ENCODE assay signal across 29 cellular contexts in the genomic region with DNA sequence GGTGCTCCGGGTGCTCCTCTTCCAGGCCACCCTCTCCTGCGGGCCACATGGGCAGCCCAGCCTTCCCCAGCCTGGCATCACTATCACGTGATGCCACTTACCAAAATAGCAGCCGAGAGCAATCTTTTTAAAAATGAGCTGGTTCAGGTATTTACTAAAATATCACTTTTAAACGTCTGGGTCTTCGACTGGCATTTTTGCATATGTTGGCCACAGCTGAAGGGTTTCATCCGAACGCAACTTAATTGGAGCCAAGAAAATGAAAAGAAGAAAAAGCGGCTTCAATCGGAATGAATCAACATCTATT.
DNase-seq lines count a peak whose midpoint lies in the region; ATAC-seq and TF ChIP-seq lines count a peak whose summit lies in the region.
"Had no signal": no experiment of that assay in that cellular context is flagged by ENCODE, and none has a peak within 500 bp of the region (broad histone marks: within the 10 kb centered on the region; RNA-seq: fewer than 3 reads in every experiment).

No MANE protein-coding gene starts in this region.

- H4K5ac ChIP-seq in mesendoderm (ENCODE audit: low read length): no peak overlapping the region

- no peaks in the 10 kb centered on the region for H3K79me2 ChIP-seq in mesendoderm (ENCODE audit: control insufficient read depth, insufficient read depth, low read length)

- H2AK5ac ChIP-seq in mesendoderm (ENCODE audit: low read length): no peak overlapping the region

- H3K4me2 ChIP-seq in mesendoderm (ENCODE audit: low read length): no peak overlapping the region
- H3K4me2 ChIP-seq: PC-9 had no signal

- no peak overlapping the region for H3K56ac ChIP-seq in mesendoderm (ENCODE audit: low read length)

- no peak overlapping the region for H2BK5ac ChIP-seq in mesendoderm (ENCODE audit: low read length)

- no peak overlapping the region for H3K18ac ChIP-seq in mesendoderm (ENCODE audit: low read length)

- no peak for TF ChIP-seq POLR2A in right lobe of liver (IDR thresholded peaks at IDR 0.05)
- TF ChIP-seq POLR2A in uterus (IDR thresholded peaks at IDR 0.05): no peak

- H3K4ac ChIP-seq in mesendoderm (ENCODE audit: low read depth, low read length): no peak overlapping the region

- no peaks in the 10 kb centered on the region for H3K27me3 ChIP-seq in right cardiac atrium (ENCODE audit: control insufficient read depth, insufficient read depth)
- H3K27me3 ChIP-seq in ascending aorta: no peaks in the 10 kb centered on the region
- no peaks in the 10 kb centered on the region for H3K27me3 ChIP-seq in right lobe of liver
- peaks cover 17% of the 10 kb centered on the region for H3K27me3 ChIP-seq in mesendoderm (ENCODE audit: insufficient read depth, low read length, poor library complexity)
- no peaks in the 10 kb centered on the region for H3K27me3 ChIP-seq in uterus

- no peak for ATAC-seq in left ventricle myocardium superior
- no peak for ATAC-seq in right cardiac atrium
- no peak for ATAC-seq in right lobe of liver
- ATAC-seq: GM12878 had no signal

- H3K4me3 ChIP-seq in right cardiac atrium (ENCODE audit: low read length): no peak overlapping the region
- peak overlapping the region in 1 of 2 donors; percentile 74 for H3K4me3 ChIP-seq in ascending aorta
- H3K4me3 ChIP-seq in right lobe of liver: no peak overlapping the region
- H3K4me3 ChIP-seq in foreskin fibroblast (ENCODE audit: low read depth in 1 of 2, low read length in 2 of 2): no peak overlapping the region
- no peak overlapping the region for H3K4me3 ChIP-seq in mesendoderm (ENCODE audit: low read length)
- H3K4me3 ChIP-seq in uterus: no peak overlapping the region
- H3K4me3 ChIP-seq: GM12878, GM23248, HAP-1, PC-9, SJSA1 had no signal

- H3K79me1 ChIP-seq in mesendoderm (ENCODE audit: low read length): no peaks in the 10 kb centered on the region

- H3K9me3 ChIP-seq in right cardiac atrium (ENCODE audit: control insufficient read depth, low read length) (no peaks in the 10 kb centered on the region), ascending aorta (no peaks in the 10 kb centered on the region), right lobe of liver (no peaks in the 10 kb centered on the region), uterus (no peaks in the 10 kb centered on the region)
- H3K9me3 ChIP-seq: HAP-1, SJSA1 had no signal

- no peak overlapping the region for H3K23ac ChIP-seq in mesendoderm (ENCODE audit: low read length)

- no peaks in the 10 kb centered on the region for H3K4me1 ChIP-seq in right cardiac atrium (ENCODE audit: control insufficient read depth, insufficient read depth, low read length)
- H3K4me1 ChIP-seq in ascending aorta: peaks cover 16 to 78% of the 10 kb centered on the region in 2 donors
- H3K4me1 ChIP-seq in right lobe of liver: peaks cover 0 to 69% (median 19%) of the 10 kb centered on the region in 4 donors
- H3K4me1 ChIP-seq in mesendoderm (ENCODE audit: control insufficient read depth, low read depth, low read length): no peaks in the 10 kb centered on the region
- no peaks in the 10 kb centered on the region for H3K4me1 ChIP-seq in uterus
- H3K4me1 ChIP-seq: HAP-1 had no signal

- DNase-seq in left ventricle myocardium superior (peak; percentile 9), right cardiac atrium (no peak), ascending aorta (ENCODE audit: low spot score in 2 of 2) (no peak), right lobe of liver (no peak), foreskin fibroblast (no peak), mesendoderm (no peak), uterus (no peak), medulla oblongata (ENCODE audit: extremely low spot score) (no peak)
- DNase-seq: C1 segment of cervical spinal cord; CD4-positive, alpha-beta memory T cell; COR-L47; EL; GDM1; GM23248; HFFc6; MV-4-11; NCI-H1105; NCI-H146; NCI-H1930; NCI-H446 treated with DMSO at 0.1 percent for 48 hours; NCI-H526; NCI-H82; NK-92 treated with Interleukin-12 subunit alpha and Interleukin-12 subunit beta, amount 100 ng/mL, for 24 hours; PC-9; Right ventricle myocardium superior had no signal

- H3K36me3 ChIP-seq in ascending aorta: no peaks in the 10 kb centered on the region
- no peaks in the 10 kb centered on the region for H3K36me3 ChIP-seq in right lobe of liver
- H3K36me3 ChIP-seq in mesendoderm (ENCODE audit: control insufficient read depth, insufficient read depth, low read length): no peaks in the 10 kb centered on the region
- no peaks in the 10 kb centered on the region for H3K36me3 ChIP-seq in uterus
- H3K36me3 ChIP-seq: HAP-1, SJSA1 had no signal

- 71% methylated on average over 10 of the region's 10 CpGs for WGBS in right cardiac atrium
- WGBS in right lobe of liver (ENCODE audit: insufficient coverage, low coverage, low lambda C conversion rate, missing lambda C conversion rate): 83% methylated on average over 8 of the region's 10 CpGs
- WGBS in mesendoderm (ENCODE audit: extremely low coverage, insufficient coverage, low lambda C conversion rate): no CpG with 5 or more reads among the region's 10 CpGs

- no peak overlapping the region for H3K9ac ChIP-seq in mesendoderm (ENCODE audit: low read length)
- H3K9ac ChIP-seq: GM23248 had no signal

- intact Hi-C loops in left ventricle myocardium superior (cut with micrococcal nuclease) (no loop called here), right cardiac atrium (cut with DNase I) (no loop called here), ascending aorta (cut with DNase I) (loop anchor here (5.0 kb wide), 1 partner anchor 36 kb away; no protein-coding TSS in a partner anchor), right lobe of liver (cut with DNase I) (no loop called here), uterus (cut with DNase I; ENCODE audit: low total_unique reads) (no loop called here)

- TF ChIP-seq CTCF in ascending aorta (IDR thresholded peaks at IDR 0.05) (no peak), right lobe of liver (IDR thresholded peaks at IDR 0.05) (no peak), foreskin fibroblast (IDR thresholded peaks at IDR 0.05; ENCODE audit: low read depth, low read length) (no peak), uterus (IDR thresholded peaks at IDR 0.05) (no peak)

- H3K27ac ChIP-seq in right cardiac atrium (ENCODE audit: low read length) (no peak overlapping the region), ascending aorta (peak overlapping the region; percentile 87 to 98), right lobe of liver (peak overlapping the region in 2 of 3 donors; percentile 48 to 96), mesendoderm (ENCODE audit: low read depth, low read length) (no peak overlapping the region), uterus (no peak overlapping the region)
- H3K27ac ChIP-seq: 22Rv1, GM23248, PC-9, SJSA1 had no signal

- no peak overlapping the region for H2BK15ac ChIP-seq in mesendoderm (replicated peaks; ENCODE audit: low read depth)

- no peak overlapping the region for H4K8ac ChIP-seq in mesendoderm (ENCODE audit: low read depth, low read length)

- no peak overlapping the region for H2BK120ac ChIP-seq in mesendoderm (ENCODE audit: low read depth, low read length)

Comparison
In these comparisons a context has a peak if more than half of its experiments do, and no peak if none do; other contexts are left out.
1. H3K27ac ChIP-seq: peak in ascending aorta (2 of 2) and right lobe of liver (2 of 3); none in right cardiac atrium (single experiment), mesendoderm (single experiment) and uterus (0 of 2).